Comparison of ENCODE assay signal across 1 cellular context in genomic region chr4:110265001-110265400, GRCh38.
TF ChIP-seq lines count a peak whose summit lies in the region.

No MANE protein-coding gene starts in this region.

TF ChIP-seq in K562, 482 proteins besides CTCF, POLR2A, EP300 and RAD21 (continued from another document and continues in another):
- TF ChIP-seq ZBTB40 (IDR thresholded peaks at IDR 0.05), result peak; percentile 85
- TF ChIP-seq ZBTB40 (CRISPR knock-in tag; IDR thresholded peaks at IDR 0.05), result no peak
- TF ChIP-seq KDM4B (IDR thresholded peaks at IDR 0.05; ENCODE audit: borderline replicate concordance in 2 of 2, low read depth in 1 of 2), result no peak
- no peak for TF ChIP-seq STAT5B (CRISPR knock-in tag; IDR thresholded peaks at IDR 0.05)
- TF ChIP-seq NFE2 (IDR thresholded peaks at IDR 0.05; ENCODE audit: low read depth), result no peak
- no peak for TF ChIP-seq YBX1 (IDR thresholded peaks at IDR 0.05)
- no peak for TF ChIP-seq POU5F1 (IDR thresholded peaks at IDR 0.05; ENCODE audit: borderline replicate concordance, low read depth, low read length, partially characterized antibody)
- peak; percentile 40 for TF ChIP-seq PHF20 (IDR thresholded peaks at IDR 0.05; ENCODE audit: partially characterized antibody)
- no peak for TF ChIP-seq ELK1 (CRISPR knock-in tag; IDR thresholded peaks at IDR 0.05)
- TF ChIP-seq DDX20 (tag; IDR thresholded peaks at IDR 0.05; ENCODE audit: low read depth), result no peak
- TF ChIP-seq NR4A1 (CRISPR knock-in tag; IDR thresholded peaks at IDR 0.05), result no peak
- TF ChIP-seq NR4A1 (tag; IDR thresholded peaks at IDR 0.05), result no peak
- TF ChIP-seq TCF7 (IDR thresholded peaks at IDR 0.05; ENCODE audit: borderline replicate concordance), result no peak
- TF ChIP-seq GABPA (tag; conservative IDR thresholded peaks at IDR 0.05; ENCODE audit: low read depth), result peak; percentile 34; the same call in 1 of the 2 replicates
- TF ChIP-seq, protein P1, sequence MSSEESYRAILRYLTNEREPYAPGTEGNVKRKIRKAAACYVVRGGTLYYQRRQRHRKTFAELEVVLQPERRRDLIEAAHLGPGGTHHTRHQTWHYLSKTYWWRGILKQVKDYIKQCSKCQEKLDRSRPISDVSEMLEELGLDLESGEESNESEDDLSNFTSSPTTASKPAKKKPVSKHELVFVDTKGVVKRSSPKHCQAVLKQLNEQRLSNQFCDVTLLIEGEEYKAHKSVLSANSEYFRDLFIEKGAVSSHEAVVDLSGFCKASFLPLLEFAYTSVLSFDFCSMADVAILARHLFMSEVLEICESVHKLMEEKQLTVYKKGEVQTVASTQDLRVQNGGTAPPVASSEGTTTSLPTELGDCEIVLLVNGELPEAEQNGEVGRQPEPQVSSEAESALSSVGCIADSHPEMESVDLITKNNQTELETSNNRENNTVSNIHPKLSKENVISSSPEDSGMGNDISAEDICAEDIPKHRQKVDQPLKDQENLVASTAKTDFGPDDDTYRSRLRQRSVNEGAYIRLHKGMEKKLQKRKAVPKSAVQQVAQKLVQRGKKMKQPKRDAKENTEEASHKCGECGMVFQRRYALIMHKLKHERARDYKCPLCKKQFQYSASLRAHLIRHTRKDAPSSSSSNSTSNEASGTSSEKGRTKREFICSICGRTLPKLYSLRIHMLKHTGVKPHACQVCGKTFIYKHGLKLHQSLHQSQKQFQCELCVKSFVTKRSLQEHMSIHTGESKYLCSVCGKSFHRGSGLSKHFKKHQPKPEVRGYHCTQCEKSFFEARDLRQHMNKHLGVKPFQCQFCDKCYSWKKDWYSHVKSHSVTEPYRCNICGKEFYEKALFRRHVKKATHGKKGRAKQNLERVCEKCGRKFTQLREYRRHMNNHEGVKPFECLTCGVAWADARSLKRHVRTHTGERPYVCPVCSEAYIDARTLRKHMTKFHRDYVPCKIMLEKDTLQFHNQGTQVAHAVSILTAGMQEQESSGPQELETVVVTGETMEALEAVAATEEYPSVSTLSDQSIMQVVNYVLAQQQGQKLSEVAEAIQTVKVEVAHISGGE (CRISPR knock-in tag; IDR thresholded peaks at IDR 0.05), result peak in 1 of 3 experiments; percentile 90; a peak in 2 of 6 replicates
- TF ChIP-seq MCM3 (IDR thresholded peaks at IDR 0.05), result no peak
- TF ChIP-seq HNRNPLL (IDR thresholded peaks at IDR 0.05; ENCODE audit: low read depth, low read length, poor library complexity, severe bottlenecking), result no peak
- TF ChIP-seq BRCA1 (IDR thresholded peaks at IDR 0.05), result no peak
- no peak for TF ChIP-seq BRCA1 (CRISPR knock-in tag; IDR thresholded peaks at IDR 0.05)
- no peak for TF ChIP-seq TOE1 (IDR thresholded peaks at IDR 0.05; ENCODE audit: borderline replicate concordance)
- no peak for TF ChIP-seq TOE1 (CRISPR knock-in tag; IDR thresholded peaks at IDR 0.05; ENCODE audit: borderline replicate concordance, low read depth)
- peak; percentile 68; the same call in 1 of the 2 replicates for TF ChIP-seq DIDO1 (tag; IDR thresholded peaks at IDR 0.05; ENCODE audit: low read depth)
- TF ChIP-seq POLR2AphosphoS5 (IDR thresholded peaks at IDR 0.05; ENCODE audit: control insufficient read depth, insufficient read depth, low read depth, low read length), result no peak
- no peak for TF ChIP-seq RBM39 (optimal IDR thresholded peaks at IDR 0.05; ENCODE audit: low read depth, low read length)
- TF ChIP-seq ZNF239 (CRISPR knock-in tag; IDR thresholded peaks at IDR 0.05), result no peak
- no peak for TF ChIP-seq EHMT2 (IDR thresholded peaks at IDR 0.05)
- TF ChIP-seq ZNF592 (IDR thresholded peaks at IDR 0.05), result no peak
- TF ChIP-seq FOSL1 (tag; conservative IDR thresholded peaks at IDR 0.05), result no peak
- no peak for TF ChIP-seq CEBPB (tag; IDR thresholded peaks at IDR 0.05)
- TF ChIP-seq ZNF77 (CRISPR knock-in tag; IDR thresholded peaks at IDR 0.05), result no peak
- no peak for TF ChIP-seq ZNF165 (CRISPR knock-in tag; IDR thresholded peaks at IDR 0.05; ENCODE audit: borderline replicate concordance)
- TF ChIP-seq, protein P2, sequence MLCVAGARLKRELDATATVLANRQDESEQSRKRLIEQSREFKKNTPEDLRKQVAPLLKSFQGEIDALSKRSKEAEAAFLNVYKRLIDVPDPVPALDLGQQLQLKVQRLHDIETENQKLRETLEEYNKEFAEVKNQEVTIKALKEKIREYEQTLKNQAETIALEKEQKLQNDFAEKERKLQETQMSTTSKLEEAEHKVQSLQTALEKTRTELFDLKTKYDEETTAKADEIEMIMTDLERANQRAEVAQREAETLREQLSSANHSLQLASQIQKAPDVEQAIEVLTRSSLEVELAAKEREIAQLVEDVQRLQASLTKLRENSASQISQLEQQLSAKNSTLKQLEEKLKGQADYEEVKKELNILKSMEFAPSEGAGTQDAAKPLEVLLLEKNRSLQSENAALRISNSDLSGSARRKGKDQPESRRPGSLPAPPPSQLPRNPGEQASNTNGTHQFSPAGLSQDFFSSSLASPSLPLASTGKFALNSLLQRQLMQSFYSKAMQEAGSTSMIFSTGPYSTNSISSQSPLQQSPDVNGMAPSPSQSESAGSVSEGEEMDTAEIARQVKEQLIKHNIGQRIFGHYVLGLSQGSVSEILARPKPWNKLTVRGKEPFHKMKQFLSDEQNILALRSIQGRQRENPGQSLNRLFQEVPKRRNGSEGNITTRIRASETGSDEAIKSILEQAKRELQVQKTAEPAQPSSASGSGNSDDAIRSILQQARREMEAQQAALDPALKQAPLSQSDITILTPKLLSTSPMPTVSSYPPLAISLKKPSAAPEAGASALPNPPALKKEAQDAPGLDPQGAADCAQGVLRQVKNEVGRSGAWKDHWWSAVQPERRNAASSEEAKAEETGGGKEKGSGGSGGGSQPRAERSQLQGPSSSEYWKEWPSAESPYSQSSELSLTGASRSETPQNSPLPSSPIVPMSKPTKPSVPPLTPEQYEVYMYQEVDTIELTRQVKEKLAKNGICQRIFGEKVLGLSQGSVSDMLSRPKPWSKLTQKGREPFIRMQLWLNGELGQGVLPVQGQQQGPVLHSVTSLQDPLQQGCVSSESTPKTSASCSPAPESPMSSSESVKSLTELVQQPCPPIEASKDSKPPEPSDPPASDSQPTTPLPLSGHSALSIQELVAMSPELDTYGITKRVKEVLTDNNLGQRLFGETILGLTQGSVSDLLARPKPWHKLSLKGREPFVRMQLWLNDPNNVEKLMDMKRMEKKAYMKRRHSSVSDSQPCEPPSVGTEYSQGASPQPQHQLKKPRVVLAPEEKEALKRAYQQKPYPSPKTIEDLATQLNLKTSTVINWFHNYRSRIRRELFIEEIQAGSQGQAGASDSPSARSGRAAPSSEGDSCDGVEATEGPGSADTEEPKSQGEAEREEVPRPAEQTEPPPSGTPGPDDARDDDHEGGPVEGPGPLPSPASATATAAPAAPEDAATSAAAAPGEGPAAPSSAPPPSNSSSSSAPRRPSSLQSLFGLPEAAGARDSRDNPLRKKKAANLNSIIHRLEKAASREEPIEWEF (CRISPR knock-in tag; IDR thresholded peaks at IDR 0.05), result no peak
- no peak for TF ChIP-seq CBX1 (IDR thresholded peaks at IDR 0.05; ENCODE audit: low read depth)
